ENCODE assay signal across 17 cellular contexts in the genomic region with DNA sequence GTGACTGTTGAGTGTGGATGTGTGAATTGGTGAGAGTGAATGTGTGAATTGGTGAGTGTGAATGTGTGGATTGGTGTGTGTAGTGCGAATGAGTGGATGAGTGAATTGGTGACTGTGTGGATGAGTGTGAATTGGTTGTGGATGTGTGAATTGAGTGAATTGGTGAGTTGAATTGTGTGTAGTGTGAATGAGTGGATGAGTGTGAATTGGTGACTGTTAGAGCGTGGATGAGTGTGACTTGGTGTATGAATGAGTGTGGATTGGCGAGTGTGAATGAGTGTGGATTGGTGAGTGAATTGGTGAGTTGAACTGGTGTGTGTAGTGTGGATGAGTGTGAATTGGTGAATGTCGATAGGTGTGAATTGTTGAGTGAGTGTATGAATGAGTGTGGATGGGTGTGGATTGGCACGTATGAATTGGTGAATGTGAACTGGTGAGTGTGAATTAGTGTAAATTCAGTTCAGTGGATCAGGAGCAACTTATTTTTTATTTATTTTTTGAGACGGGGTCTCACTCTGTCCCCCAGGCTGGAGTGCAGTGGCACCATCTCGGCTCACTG. TPM values are rescaled to one million over a fixed set of nuclear protein-coding genes. Genes with fewer than 3 reads are reported as not detected.
A peak's percentile ranks its signal among the peaks of the same experiment; 100 is the strongest.
DNase-seq lines count a peak whose midpoint lies in the region; ATAC-seq, FAIRE-seq and TF ChIP-seq lines count a peak whose summit lies in the region.
"Had no signal": no experiment of that assay in that cellular context is flagged by ENCODE, and none has a peak within 500 bp of the region (broad histone marks: within the 10 kb centered on the region; RNA-seq: fewer than 3 reads in every experiment).

No MANE protein-coding gene starts in this region.

- peaks cover 17% of the 10 kb centered on the region; the same call in 1 of the 2 replicates for H3K23me2 ChIP-seq in H1 (ENCODE audit: low read depth, low read length)

- H3K4me1 ChIP-seq in H1 (replicated peaks in 1 of 4; ENCODE audit: control insufficient read depth in 3 of 4, insufficient read depth in 4 of 4, low read length in 3 of 4) (peaks cover 0 to 7% (median 5%) of the 10 kb centered on the region in 4 experiments; a peak in 5 of 7 replicates), neuronal stem cell (ENCODE audit: control insufficient read depth in 2 of 2, insufficient read depth in 1 of 2, low read depth in 1 of 2, low read length in 2 of 2) (peaks cover 3 to 5% of the 10 kb centered on the region in 2 donors)

- no peak overlapping the region for H2BK120ac ChIP-seq in H1 (replicated peaks; ENCODE audit: low read depth, low read length)
- H2BK120ac ChIP-seq in neuronal stem cell (ENCODE audit: low read depth, low read length) = no peak overlapping the region

- H3K18ac ChIP-seq in H1 (ENCODE audit: extremely low read depth, low read length) (no peak overlapping the region), neuronal stem cell (ENCODE audit: low read length) (no peak overlapping the region)

- H3K56ac ChIP-seq in H1 (replicated peaks; ENCODE audit: insufficient read length, low read depth, low read length) = peak overlapping the region; percentile 94

- in situ Hi-C loops in KBM-7 (cut with MboI; ENCODE audit: low pct_unique_long_range_greater_than_20kb, low sequenced_read_pairs) = no loop called here

- no peak for TF ChIP-seq POLR2A in H1 (IDR thresholded peaks at IDR 0.05; ENCODE audit: control extremely low read depth in 1 of 2, low read depth in 2 of 2, low read length in 2 of 2)

- no peak overlapping the region for H3K9ac ChIP-seq in H1 (replicated peaks in 1 of 4; ENCODE audit: extremely low read depth in 1 of 4, low read depth in 3 of 4, low read length in 3 of 4)
- no peak overlapping the region for H3K9ac ChIP-seq in neuronal stem cell (ENCODE audit: low read depth, low read length, poor library complexity)

- H2AFZ ChIP-seq in H1 (ENCODE audit: low read length) = no peak overlapping the region
- H2AFZ ChIP-seq in neuronal stem cell (ENCODE audit: low read length) = no peak overlapping the region
- H2AFZ ChIP-seq: GM23338 had no signal

- H3K14ac ChIP-seq in H1 (ENCODE audit: insufficient read length) (no peak overlapping the region), neuronal stem cell (ENCODE audit: low read length) (no peak overlapping the region)

- WGBS in H1 (ENCODE audit: extremely low coverage in 1 of 2, insufficient coverage in 1 of 2, insufficient read length in 1 of 2, insufficient replicate concordance in 2 of 2, low coverage in 1 of 2, low lambda C conversion rate in 2 of 2, missing lambda C conversion rate in 1 of 2), 2 experiments = 91 to 100% methylated on average over 5 to 7 of the region's 7 CpGs
- WGBS in neuronal stem cell (ENCODE audit: extremely low coverage in 2 of 2, insufficient read length in 2 of 2, insufficient replicate concordance in 1 of 2), 2 donors = 100% methylated on average over 4 to 5 of the region's 7 CpGs

- DNase-seq in KBM-7 (peak; percentile 20), H1 (ENCODE audit: low read depth in 1 of 2, low spot score in 2 of 2) (no peak), neuronal stem cell (ENCODE audit: low spot score) (no peak), NOMO-1 treated with DMSO at 0.1 percent for 48 hours (lab: John Stamatoyannopoulos, UW; ENCODE audit: unreplicated experiment) (no peak), NCI-H774 (lab: John Stamatoyannopoulos, UW) (no peak), NCI-H1436 (lab: John Stamatoyannopoulos, UW) (no peak)
- DNase-seq: ACHN, DMS153, DMS79, GDM1, H7, Karpas-422 had no signal

- H3K23ac ChIP-seq in H1 (ENCODE audit: insufficient read length) = no peak overlapping the region
- H3K23ac ChIP-seq in neuronal stem cell (ENCODE audit: low read depth, low read length, poor library complexity) = no peak overlapping the region

- H3K27me3 ChIP-seq in H1 (replicated peaks in 1 of 4; ENCODE audit: control insufficient read depth in 3 of 4, extremely low read depth in 1 of 4, insufficient read depth in 3 of 4, low read length in 3 of 4) = no peaks in the 10 kb centered on the region; a peak in 1 of 7 replicates
- peaks cover 0 to 2% (median 0%) of the 10 kb centered on the region in 3 experiments for H3K27me3 ChIP-seq in neuronal stem cell (ENCODE audit: control insufficient read depth in 3 of 3, insufficient read depth in 3 of 3, low read depth in 1 of 3, low read length in 3 of 3)

- no peak for ATAC-seq in GM21423 (IDR thresholded peaks at IDR 0.05; ENCODE audit: unreplicated experiment)
- ATAC-seq: GM23338, HCT116 had no signal

- H3K79me2 ChIP-seq in H1 (ENCODE audit: control insufficient read depth in 1 of 2, insufficient read depth in 2 of 2, low read length in 2 of 2) = no peaks in the 10 kb centered on the region

- no peak overlapping the region for H4K5ac ChIP-seq in H1 (ENCODE audit: insufficient read length, low read depth, low read length)

- CTCF ChIA-PET in H1 (lab: Charles Lee; ENCODE audit: partially characterized antibody) = no interaction called here

- no peak overlapping the region for H3K4ac ChIP-seq in H1 (replicated peaks; ENCODE audit: insufficient read length, low read depth, low read length)
- H3K4ac ChIP-seq in neuronal stem cell (ENCODE audit: low read length) = no peak overlapping the region

- H3K9me3 ChIP-seq in H1 (ENCODE audit: insufficient read depth in 2 of 2, low read depth in 1 of 2, low read length in 1 of 2) (peaks cover 12 to 18% of the 10 kb centered on the region in 2 experiments; a peak in 3 of 4 replicates), neuronal stem cell (replicated peaks in 1 of 2; ENCODE audit: control insufficient read depth in 2 of 2, insufficient read depth in 1 of 2, low read depth in 1 of 2, low read length in 2 of 2) (peaks cover 5 to 14% of the 10 kb centered on the region in 2 donors)

- no peak for TF ChIP-seq EP300 in H1 (IDR thresholded peaks at IDR 0.05; ENCODE audit: borderline replicate concordance in 1 of 2, low read depth in 2 of 2, low read length in 2 of 2)

- no peak overlapping the region for H2BK12ac ChIP-seq in H1 (ENCODE audit: low read depth, low read length)
- no peak overlapping the region for H2BK12ac ChIP-seq in neuronal stem cell (ENCODE audit: low read length)

- H2AK5ac ChIP-seq in H1 (ENCODE audit: low read depth, low read length) = peak overlapping the region; percentile 82; the same call in 1 of the 2 replicates
- no peak overlapping the region for H2AK5ac ChIP-seq in neuronal stem cell (ENCODE audit: low read depth, low read length)

- H3K79me1 ChIP-seq in H1 (ENCODE audit: low read depth, low read length) (no peaks in the 10 kb centered on the region), neuronal stem cell (ENCODE audit: low read depth, low read length) (peaks cover 7% of the 10 kb centered on the region)

- H2BK15ac ChIP-seq in H1 (ENCODE audit: low read length) (no peak overlapping the region), neuronal stem cell (ENCODE audit: low read length) (no peak overlapping the region)

- H4K91ac ChIP-seq in H1 (replicated peaks; ENCODE audit: insufficient read length, low read length) = no peak overlapping the region
- H4K91ac ChIP-seq in neuronal stem cell (ENCODE audit: low read depth, low read length, poor library complexity) = peak overlapping the region; percentile 25

- H3K36me3 ChIP-seq in H1 (ENCODE audit: control insufficient read depth in 2 of 4, insufficient read depth in 4 of 4, low read length in 3 of 4) (no peaks in the 10 kb centered on the region; a peak in 1 of 8 replicates), neuronal stem cell (replicated peaks in 1 of 2; ENCODE audit: control insufficient read depth in 2 of 2, insufficient read depth in 2 of 2, low read length in 2 of 2) (peaks cover 2 to 5% of the 10 kb centered on the region in 2 donors)

- POLR2A ChIA-PET in H1 (lab: Charles Lee; ENCODE audit: partially characterized antibody) = interaction anchor here (0.8 to 33.4 kb wide), 2 partner anchors 29 to 57 kb away, joined by 3 to 719 read pairs; partner anchors contain the start of genes CCNL2 and MRPL20

- H4K8ac ChIP-seq in H1 (ENCODE audit: extremely low read depth, insufficient read depth, low read length) (no peak overlapping the region), neuronal stem cell (ENCODE audit: low read depth, low read length) (no peak overlapping the region)

- H3K4me2 ChIP-seq in H1 (ENCODE audit: insufficient read depth in 1 of 2, low read depth in 2 of 2, low read length in 2 of 2) (no peak overlapping the region), neuronal stem cell (ENCODE audit: insufficient read depth, low read length, poor library complexity, severe bottlenecking) (no peak overlapping the region)
- H3K4me2 ChIP-seq: GM23338 had no signal

- H3K4me3 ChIP-seq in H1 (ENCODE audit: extremely low read depth in 1 of 4, insufficient read depth in 2 of 4, low read depth in 3 of 4, low read length in 4 of 4) (no peak overlapping the region), neuronal stem cell (ENCODE audit: low read length in 2 of 2) (peak overlapping the region in 1 of 2 donors; percentile 33)
- H3K4me3 ChIP-seq: GM23338 had no signal

- peaks cover 0 to 9% of the 10 kb centered on the region in 2 experiments for H4K20me1 ChIP-seq in H1 (replicated peaks in 1 of 2; ENCODE audit: control insufficient read depth in 1 of 2, insufficient read depth in 2 of 2, low read length in 2 of 2)

- H3K27ac ChIP-seq in H1 (ENCODE audit: low read depth, low read length) = no peak overlapping the region
- H3K27ac ChIP-seq in neuronal stem cell (replicated peaks; ENCODE audit: low read length) = no peak overlapping the region

- no peak overlapping the region; the same call in 1 of the 2 replicates for H2BK20ac ChIP-seq in H1 (ENCODE audit: low read length)

- no peak for TF ChIP-seq CTCF in H1 (IDR thresholded peaks at IDR 0.05; ENCODE audit: control extremely low read depth in 1 of 3, insufficient read depth in 1 of 3, low read depth in 1 of 3, low read length in 3 of 3)

- TF ChIP-seq RAD21 in H1 (IDR thresholded peaks at IDR 0.05 in 1 of 2, conservative IDR thresholded peaks at IDR 0.05 in 1 of 2; ENCODE audit: low read depth in 2 of 2, low read length in 2 of 2) = no peak

- H2BK5ac ChIP-seq in H1 (ENCODE audit: low read depth, low read length) = no peak overlapping the region
- H2BK5ac ChIP-seq in neuronal stem cell (ENCODE audit: low read length) = no peak overlapping the region

- no peak for FAIRE-seq in H1 (lab: Jason Lieb, UNC)
- FAIRE-seq: A204.1 had no signal

RNA-seq across cellular contexts. Expression of gene AURKAIP1, which starts 7.7 kb away (rescaled TPM):
- total RNA-seq in H1 (2021; fragmentation: NEBNext Ultra II Directional; extraction: Animal tissue kit (Norgen Biotek cat#: 25700)) = 194 TPM in 2 replicates
- 87.8 and 138 TPM in 2 replicates for polyA plus RNA-seq in H1 (2011; rRNA removed)
- polyA plus RNA-seq in H1 (2011; cell fraction: cytosol; rRNA removed) = 133 TPM
- polyA plus RNA-seq in H1 (2011; cell fraction: nucleus; rRNA removed) = 105 TPM
- 115 to 177 TPM (median 165 TPM) in 4 replicates for polyA plus RNA-seq in H1 (2012, experiment 1 of 2)
- polyA plus RNA-seq in H1 (2012, experiment 2 of 2) = 126 TPM
- polyA plus RNA-seq in H1 (2013, experiment 1 of 2) = 120 TPM
- 113 TPM for polyA plus RNA-seq in H1 (2013, experiment 2 of 2)
- polyA minus RNA-seq in H1 (2011; rRNA and poly(A)+ RNA removed) = 12.5 and 13.3 TPM in 2 replicates
- polyA minus RNA-seq in H1 (2011; cell fraction: cytosol; rRNA and poly(A)+ RNA removed) = 44.8 TPM
- polyA minus RNA-seq in H1 (2011; cell fraction: nucleus; rRNA and poly(A)+ RNA removed) = 30.7 TPM
- 61.8 TPM for polyA plus RNA-seq in neuronal stem cell (2013, experiment 1 of 2)
- 60.5 TPM for polyA plus RNA-seq in neuronal stem cell (2013, experiment 2 of 2)

RNA-seq across cellular contexts. Expression of gene MXRA8, which starts 9.0 kb away (rescaled TPM):
- total RNA-seq in H1 (2021; fragmentation: NEBNext Ultra II Directional; extraction: Animal tissue kit (Norgen Biotek cat#: 25700)) = 10.0 and 10.5 TPM in 2 replicates
- polyA plus RNA-seq in H1 (2011; rRNA removed) = 17.2 and 35.4 TPM in 2 replicates
- 21.3 TPM for polyA plus RNA-seq in H1 (2011; cell fraction: cytosol; rRNA removed)
- 57.8 TPM for polyA plus RNA-seq in H1 (2011; cell fraction: nucleus; rRNA removed)
- 6.4 to 14.9 TPM (median 13.3 TPM) in 4 replicates for polyA plus RNA-seq in H1 (2012, experiment 1 of 2)
- 7.6 TPM for polyA plus RNA-seq in H1 (2012, experiment 2 of 2)
- 12.0 TPM for polyA plus RNA-seq in H1 (2013, experiment 1 of 2)
- 10.6 TPM for polyA plus RNA-seq in H1 (2013, experiment 2 of 2)
- 3.0 and 3.5 TPM in 2 replicates for polyA minus RNA-seq in H1 (2011; rRNA and poly(A)+ RNA removed)
- 9.2 TPM for polyA minus RNA-seq in H1 (2011; cell fraction: cytosol; rRNA and poly(A)+ RNA removed)
- 7.8 TPM for polyA minus RNA-seq in H1 (2011; cell fraction: nucleus; rRNA and poly(A)+ RNA removed)
- polyA plus RNA-seq in neuronal stem cell (2013, experiment 1 of 2) = 14.0 TPM
- 13.2 TPM for polyA plus RNA-seq in neuronal stem cell (2013, experiment 2 of 2)
- polyA plus RNA-seq: CD14-positive monocyte had no signal

RNA-seq across cellular contexts. Expression of gene DVL1, which starts 18.1 kb away (rescaled TPM):
- total RNA-seq in H1 (2021; fragmentation: NEBNext Ultra II Directional; extraction: Animal tissue kit (Norgen Biotek cat#: 25700)) = 56.0 and 58.9 TPM in 2 replicates
- polyA plus RNA-seq in H1 (2011; rRNA removed) = 39.4 and 59.8 TPM in 2 replicates
- polyA plus RNA-seq in H1 (2011; cell fraction: cytosol; rRNA removed) = 45.1 TPM
- 354 TPM for polyA plus RNA-seq in H1 (2011; cell fraction: nucleus; rRNA removed)
- polyA plus RNA-seq in H1 (2012, experiment 1 of 2) = 29.6 to 56.3 TPM (median 52.4 TPM) in 4 replicates
- polyA plus RNA-seq in H1 (2012, experiment 2 of 2) = 32.5 TPM
- 41.1 TPM for polyA plus RNA-seq in H1 (2013, experiment 1 of 2)
- polyA plus RNA-seq in H1 (2013, experiment 2 of 2) = 37.2 TPM
- polyA minus RNA-seq in H1 (2011; rRNA and poly(A)+ RNA removed) = 16.1 and 16.9 TPM in 2 replicates
- polyA minus RNA-seq in H1 (2011; cell fraction: cytosol; rRNA and poly(A)+ RNA removed) = 33.2 TPM
- polyA minus RNA-seq in H1 (2011; cell fraction: nucleus; rRNA and poly(A)+ RNA removed) = 81.8 TPM
- polyA plus RNA-seq in neuronal stem cell (2013, experiment 1 of 2) = 31.8 TPM
- polyA plus RNA-seq in neuronal stem cell (2013, experiment 2 of 2) = 31.9 TPM

RNA-seq across cellular contexts. Expression of gene CCNL2, which starts 31.8 kb away (rescaled TPM):
- total RNA-seq in H1 (2021; fragmentation: NEBNext Ultra II Directional; extraction: Animal tissue kit (Norgen Biotek cat#: 25700)) = 120 TPM in 2 replicates
- 79.8 and 121 TPM in 2 replicates for polyA plus RNA-seq in H1 (2011; rRNA removed)
- polyA plus RNA-seq in H1 (2011; cell fraction: cytosol; rRNA removed) = 153 TPM
- polyA plus RNA-seq in H1 (2011; cell fraction: nucleus; rRNA removed) = 606 TPM
- 111 to 127 TPM (median 117 TPM) in 4 replicates for polyA plus RNA-seq in H1 (2012, experiment 1 of 2)
- polyA plus RNA-seq in H1 (2012, experiment 2 of 2) = 46.7 TPM
- polyA plus RNA-seq in H1 (2013, experiment 1 of 2) = 109 TPM
- 91.9 TPM for polyA plus RNA-seq in H1 (2013, experiment 2 of 2)
- 66.3 and 81.1 TPM in 2 replicates for polyA minus RNA-seq in H1 (2011; rRNA and poly(A)+ RNA removed)
- 48.5 TPM for polyA minus RNA-seq in H1 (2011; cell fraction: cytosol; rRNA and poly(A)+ RNA removed)
- polyA minus RNA-seq in H1 (2011; cell fraction: nucleus; rRNA and poly(A)+ RNA removed) = 142 TPM
- polyA plus RNA-seq in neuronal stem cell (2013, experiment 1 of 2) = 91.8 TPM
- polyA plus RNA-seq in neuronal stem cell (2013, experiment 2 of 2) = 90.5 TPM

RNA-seq across cellular contexts. Expression of gene TAS1R3, which starts 36.2 kb away (rescaled TPM):
- 0.11 and 0.19 TPM in 2 replicates for total RNA-seq in H1 (2021; fragmentation: NEBNext Ultra II Directional; extraction: Animal tissue kit (Norgen Biotek cat#: 25700))
- polyA plus RNA-seq in H1 (2011; rRNA removed) = 0.03 and 0.16 TPM in 2 replicates
- polyA plus RNA-seq in H1 (2011; cell fraction: cytosol; rRNA removed) = 0.06 TPM
- 0.64 TPM for polyA plus RNA-seq in H1 (2011; cell fraction: nucleus; rRNA removed)
- polyA plus RNA-seq in H1 (2012, experiment 1 of 2) = 0.12 to 0.22 TPM (median 0.17 TPM) in 4 replicates
- polyA plus RNA-seq in H1 (2012, experiment 2 of 2) = 0.14 TPM
- polyA plus RNA-seq in H1 (2013, experiment 1 of 2) = 0.04 TPM
- 0.02 TPM for polyA plus RNA-seq in H1 (2013, experiment 2 of 2)
- 0.05 TPM in 1 of 2 replicates, not detected in the other for polyA minus RNA-seq in H1 (2011; rRNA and poly(A)+ RNA removed)
- polyA minus RNA-seq in H1 (2011; cell fraction: cytosol; rRNA and poly(A)+ RNA removed) = not detected
- 0.40 TPM for polyA minus RNA-seq in H1 (2011; cell fraction: nucleus; rRNA and poly(A)+ RNA removed)
- polyA plus RNA-seq in neuronal stem cell (2013, experiment 1 of 2) = 0.14 TPM
- 0.12 TPM for polyA plus RNA-seq in neuronal stem cell (2013, experiment 2 of 2)
- polyA plus RNA-seq: CD14-positive monocyte, GM23338 had no signal
